Comparison of ENCODE assay signal across 12 cellular contexts in the genomic region with DNA sequence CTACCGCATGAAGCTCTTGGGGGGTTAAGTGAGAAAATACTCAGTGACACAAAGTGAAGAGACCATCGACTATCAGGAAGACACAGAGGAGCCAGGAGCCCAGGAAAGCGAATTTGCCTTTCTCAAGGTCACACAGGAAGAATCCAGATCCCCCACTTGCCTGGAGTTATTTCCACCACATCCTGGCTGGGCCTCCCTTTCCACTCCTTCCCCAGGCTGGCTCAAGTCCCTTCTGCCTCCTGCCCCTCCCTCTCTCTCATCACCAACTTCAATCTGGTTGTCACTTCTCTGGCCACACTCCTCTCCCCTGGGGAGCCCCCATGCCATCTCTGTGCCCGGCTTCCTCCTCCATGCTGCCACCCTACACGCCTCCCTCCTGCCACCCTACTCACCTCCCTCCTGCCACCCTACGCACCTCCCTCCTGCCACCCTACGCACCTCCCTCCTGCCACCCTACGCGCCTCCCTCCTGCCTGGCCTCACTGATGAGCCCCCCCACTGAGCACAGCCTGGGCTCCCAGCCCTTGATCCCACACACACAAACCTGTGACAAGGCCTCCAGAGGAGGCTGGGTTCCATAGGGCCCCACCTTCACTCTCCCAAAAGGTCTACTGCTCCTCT. TPM values are rescaled to one million over a fixed set of nuclear protein-coding genes. Genes with fewer than 3 reads are reported as not detected.
A peak's percentile ranks its signal among the peaks of the same experiment; 100 is the strongest.
DNase-seq lines count a peak whose midpoint lies in the region; ATAC-seq and TF ChIP-seq lines count a peak whose summit lies in the region.
"Had no signal": no experiment of that assay in that cellular context is flagged by ENCODE, and none has a peak within 500 bp of the region (broad histone marks: within the 10 kb centered on the region; RNA-seq: fewer than 3 reads in every experiment).

No MANE protein-coding gene starts in this region.

- no peak overlapping the region for H3K4me3 Mint-ChIP-seq in neural crest cell

- peaks cover 13% of the 10 kb centered on the region for H3K27me3 Mint-ChIP-seq in neural crest cell (ENCODE audit: low read depth)

- H3K27me3 ChIP-seq in BLaER1 treated with 17β-estradiol and CSF1 and Interleukin-3, amounts not matched to agents 10 nM and 100 nM: peaks cover 0 to 2% (median 0%) of the 10 kb centered on the region in 11 experiments; a peak in 2 of 22 replicates
- H3K27me3 ChIP-seq in HL-60 (ENCODE audit: insufficient read depth, poor library complexity, severe bottlenecking): no peaks in the 10 kb centered on the region
- no peaks in the 10 kb centered on the region for H3K27me3 ChIP-seq in breast epithelium
- H3K27me3 ChIP-seq: Peyer's patch had no signal

- DNase-seq in HL-60 (ENCODE audit: low read depth in 1 of 2, low spot score in 1 of 2) (no peak), breast epithelium (ENCODE audit: low spot score in 2 of 2) (peak in 1 of 2 donors; percentile 79), neural crest cell (ENCODE audit: low read depth, low spot score) (no peak), cerebellar nuclear complex (lab: John Stamatoyannopoulos, UW) (no peak), NCI-H446 (lab: John Stamatoyannopoulos, UW) (no peak), omental fat pad (ENCODE audit: low spot score) (no peak), pons (ENCODE audit: low spot score) (no peak)
- DNase-seq: NCI-H2227 treated with DMSO at 0.1 percent for 48 hours had no signal

- H3K4me1 ChIP-seq in BLaER1 treated with 17β-estradiol and CSF1 and Interleukin-3, amounts not matched to agents 10 nM and 100 nM: peaks cover 61 to 78% (median 68%) of the 10 kb centered on the region in 10 experiments
- peaks cover 0 to 9% of the 10 kb centered on the region in 2 donors for H3K4me1 ChIP-seq in breast epithelium

- H3K4me2 ChIP-seq in BLaER1 treated with 17β-estradiol and CSF1 and Interleukin-3, amounts not matched to agents 10 nM and 100 nM: peak overlapping the region; percentile 38 to 79 (median 68)
- H3K4me2 ChIP-seq: KMS-11 had no signal

- H4K20me1 ChIP-seq in BLaER1 treated with 17β-estradiol and CSF1 and Interleukin-3, amounts not matched to agents 10 nM and 100 nM: no peaks in the 10 kb centered on the region

- H3K9me3 ChIP-seq in BLaER1 treated with 17β-estradiol and CSF1 and Interleukin-3, amounts not matched to agents 10 nM and 100 nM (replicated peaks in 1 of 11): no peaks in the 10 kb centered on the region
- H3K9me3 ChIP-seq in breast epithelium: no peaks in the 10 kb centered on the region
- H3K9me3 ChIP-seq: Peyer's patch had no signal

- H3K9ac ChIP-seq in BLaER1 treated with 17β-estradiol and CSF1 and Interleukin-3, amounts not matched to agents 10 nM and 100 nM: peak overlapping the region in 3 of 11 experiments; percentile 4 to 33 (median 22); a peak in 3 of 22 replicates
- H3K9ac ChIP-seq: KMS-11 had no signal

- no peaks in the 10 kb centered on the region for H3K36me3 Mint-ChIP-seq in neural crest cell (ENCODE audit: low read depth)

- intact Hi-C loops in breast epithelium (cut with DNase I; ENCODE audit: low total_unique reads): no loop called here

- peaks cover 22% of the 10 kb centered on the region for H3K4me1 Mint-ChIP-seq in neural crest cell

- H3K9me3 Mint-ChIP-seq in neural crest cell: no peaks in the 10 kb centered on the region

- ATAC-seq in omental fat pad (ENCODE audit: low FRiP score): no peak
- ATAC-seq: esophagus mucosa had no signal

- TF ChIP-seq POLR2A in breast epithelium (IDR thresholded peaks at IDR 0.05): no peak

- peak overlapping the region; percentile 37 for H3K27ac Mint-ChIP-seq in neural crest cell (ENCODE audit: unreplicated experiment)

- no peak overlapping the region for H3K4me3 ChIP-seq in BLaER1 treated with 17β-estradiol and CSF1 and Interleukin-3, amounts not matched to agents 10 nM and 100 nM
- H3K4me3 ChIP-seq in HL-60 (replicated peaks; ENCODE audit: insufficient read depth, low read length) (no peak overlapping the region), breast epithelium (no peak overlapping the region)
- H3K4me3 ChIP-seq: Peyer's patch had no signal

- no peak for TF ChIP-seq CTCF in HL-60 (IDR thresholded peaks at IDR 0.05; ENCODE audit: insufficient read depth, low read length)
- no peak for TF ChIP-seq CTCF in breast epithelium (IDR thresholded peaks at IDR 0.05)
- TF ChIP-seq CTCF in neural crest cell (conservative IDR thresholded peaks at IDR 0.05): no peak
- TF ChIP-seq CTCF in omental fat pad (IDR thresholded peaks at IDR 0.05): no peak

- H3K27ac ChIP-seq in BLaER1 treated with 17β-estradiol and CSF1 and Interleukin-3, amounts not matched to agents 10 nM and 100 nM: peak overlapping the region in 10 of 11 experiments; percentile 41 to 73 (median 56); a peak in 18 of 22 replicates
- H3K27ac ChIP-seq in HL-60 (replicated peaks): peak overlapping the region; percentile 73
- peak overlapping the region; percentile 57 to 97 for H3K27ac ChIP-seq in breast epithelium
- H3K27ac ChIP-seq: KMS-11 had no signal

- no peaks in the 10 kb centered on the region for H3K36me3 ChIP-seq in BLaER1 treated with 17β-estradiol and CSF1 and Interleukin-3, amounts not matched to agents 10 nM and 100 nM
- H3K36me3 ChIP-seq in breast epithelium: no peaks in the 10 kb centered on the region
- H3K36me3 ChIP-seq: Peyer's patch had no signal

RNA-seq across cellular contexts. Expression of a gene that starts 6.3 kb away (rescaled TPM):
- 100 to 1,000 TPM in 1 of 3 donors, 10 to 100 TPM in 1, 1 to 10 TPM in 1; 1.3 to 175 (median 93.7) TPM for total RNA-seq in breast epithelium
- total RNA-seq in neural crest cell: not detected in 2 replicates
- 10 to 100 TPM in 3 of 4 donors, 1 to 10 TPM in 1; 1.9 to 29.0 (median 15.7) TPM for total RNA-seq in omental fat pad

RNA-seq across cellular contexts. Expression of a gene that starts 14.9 kb away (rescaled TPM):
- total RNA-seq in breast epithelium (100 to 1,000 TPM in 2 of 3 donors, 10 to 100 TPM in 1; 90.1 to 115 (median 108) TPM), neural crest cell (1.6 and 1.7 TPM in 2 replicates), omental fat pad (100 to 1,000 TPM in 3 of 4 donors, 10 to 100 TPM in 1; 99.9 to 171 (median 142) TPM)

RNA-seq across cellular contexts. Expression of a gene that starts 27.1 kb away (rescaled TPM):
- total RNA-seq in breast epithelium (100 to 1,000 TPM; 232 to 256 (median 238) TPM), neural crest cell (41.5 and 47.7 TPM in 2 replicates), omental fat pad (100 to 1,000 TPM; 279 to 689 (median 317) TPM)

RNA-seq across cellular contexts. Expression of a gene that starts 58.5 kb away (rescaled TPM):
- total RNA-seq in breast epithelium (10 to 100 TPM; 11.9 to 43.6 (median 42.4) TPM), neural crest cell (0.47 and 0.55 TPM in 2 replicates), omental fat pad (10 to 100 TPM; 10.1 to 77.1 (median 13.8) TPM)

Comparison
In these comparisons a context has a peak if more than half of its experiments do, and no peak if none do; other contexts are left out.
1. RNA of a gene that starts 14.9 kb away (total RNA-seq): 99.9 to 171 TPM in omental fat pad and 90.1 to 115 TPM in breast epithelium; 1.6 to 1.7 TPM in neural crest cell; every median in the first group is over 10 times any median in the second.
2. Peak in every context shown above with its lines, with median percentiles within 50 percentile points of each other: H3K27ac ChIP-seq.